1 cellular context compared by ENCODE assay signal in genomic region chr19:18366027-18366435, GRCh38.
TF ChIP-seq lines count a peak whose summit lies in the region.

No MANE protein-coding gene starts in this region.

TF ChIP-seq in liver, 16 proteins besides CTCF, POLR2A, EP300 and RAD21 (continued from another document):
- TF ChIP-seq REST (IDR thresholded peaks at IDR 0.05) (no peak), FOXA1 (IDR thresholded peaks at IDR 0.05) (no peak), SP1 (IDR thresholded peaks at IDR 0.05) (no peak), ZBTB33 (IDR thresholded peaks at IDR 0.05) (no peak), EGR1 (IDR thresholded peaks at IDR 0.05; ENCODE audit: low read depth in 2 of 2) (no peak), GABPA (IDR thresholded peaks at IDR 0.05 in 1 of 2, conservative IDR thresholded peaks at IDR 0.05 in 1 of 2) (no peak), HNF4G (IDR thresholded peaks at IDR 0.05) (no peak), MAX (IDR thresholded peaks at IDR 0.05) (no peak), JUND (IDR thresholded peaks at IDR 0.05) (no peak), YY1 (IDR thresholded peaks at IDR 0.05) (no peak), NR2F2 (IDR thresholded peaks at IDR 0.05) (no peak), HNF4A (conservative IDR thresholded peaks at IDR 0.05) (no peak), FOXA2 (IDR thresholded peaks at IDR 0.05) (no peak), TAF1 (conservative IDR thresholded peaks at IDR 0.05) (no peak)
